Comparison of ENCODE assay signal across 32 cellular contexts in genomic region chr1:16199700-16200099, GRCh38. TPM values are rescaled to one million over a fixed set of nuclear protein-coding genes. Genes with fewer than 3 reads are reported as not detected.
"Had no signal": no experiment of that assay in that cellular context is flagged by ENCODE, and none has a peak within 500 bp of the region (broad histone marks: within the 10 kb centered on the region; RNA-seq: fewer than 3 reads in every experiment).

No MANE protein-coding gene starts in this region.

- H3K36me3 Mint-ChIP-seq: brain had no signal

- DNase-seq: activated CD4-positive, alpha-beta T cell treated with anti-CD3 and anti-CD28 coated beads, Interleukin-2, amount 50 U/mL, for 1 hour; activated CD4-positive, CD25-positive, alpha-beta regulatory T cell treated with anti-CD3 and anti-CD28 coated beads, Interleukin-2, amount 50 U/mL, for 72 hours; activated effector memory CD4-positive, alpha-beta T cell treated with Interleukin-2 at 50 U/mL for 16 hours; activated naive CD4-positive, alpha-beta T cell treated with Interleukin-2 at 50 U/mL for 16 hours; activated T-cell treated with anti-CD3 and anti-CD28 coated beads for 4 hours; activated T-cell treated with anti-CD3 and anti-CD28 coated beads, Interleukin-2, amount 50 U/mL, for 72 hours; cerebellar nuclear complex; colonic mucosa; dorsolateral prefrontal cortex; effector memory CD4-positive, alpha-beta T cell; erythroblast; head of caudate nucleus; hypothalamus; immature natural killer cell; kidney; naive thymus-derived CD4-positive, alpha-beta T cell; occipital lobe; stimulated activated CD4-positive, alpha-beta T cell treated with anti-CD3 and anti-CD28 coated beads, Interleukin-1b, Interleukin-23, amount 100 ng/mL, for 48 hours; stimulated activated CD4-positive, alpha-beta T cell treated with anti-CD3 and anti-CD28 coated beads, Interleukin-4, amount 100 ng/mL, for 4 hours; stimulated activated CD8-positive, alpha-beta memory T cell treated with anti-CD3 and anti-CD28 coated beads, Interleukin-4, amount 100 ng/mL, for 48 hours; stimulated activated naive CD4-positive, alpha-beta T cell treated with Interleukin-2 at 50 U/mL for 16 hours; T-helper 9 cell; testis; transverse colon had no signal

- H3K4me3 Mint-ChIP-seq: activated naive CD8-positive, alpha-beta T cell; activated T-cell treated with anti-CD3 and anti-CD28 coated beads, Interleukin-2, amount 50 U/mL, for 72 hours; brain; immature natural killer cell; mesothelial cell of epicardium; naive thymus-derived CD4-positive, alpha-beta T cell; neural progenitor cell had no signal

- ATAC-seq: activated T-cell treated with anti-CD3 and anti-CD28 coated beads, Interleukin-2, amount 50 U/mL, for 72 hours; gastroesophageal sphincter; naive thymus-derived CD4-positive, alpha-beta T cell had no signal

- H3K27ac Mint-ChIP-seq: activated naive CD8-positive, alpha-beta T cell; activated T-cell treated with anti-CD3 and anti-CD28 coated beads, Interleukin-2, amount 50 U/mL, for 72 hours; mesothelial cell of epicardium; neural progenitor cell had no signal

- H3K9me3 ChIP-seq: ascending aorta, colonic mucosa, gastroesophageal sphincter, right atrium auricular region, testis, transverse colon had no signal

- H3K9me3 Mint-ChIP-seq: activated T-cell treated with anti-CD3 and anti-CD28 coated beads, Interleukin-2, amount 50 U/mL, for 72 hours; brain; immature natural killer cell; mesothelial cell of epicardium; naive thymus-derived CD4-positive, alpha-beta T cell; neural progenitor cell had no signal

- H3K27me3 Mint-ChIP-seq: activated naive CD8-positive, alpha-beta T cell had no signal

- H3K4me1 Mint-ChIP-seq: brain, immature natural killer cell, neural progenitor cell had no signal

RNA-seq across cellular contexts. Expression of gene CPLANE2, which starts 37.3 kb away (rescaled TPM):
- total RNA-seq: ascending aorta had no signal

RNA-seq across cellular contexts. Expression of gene EPHA2, which starts 43.8 kb away (rescaled TPM):
- total RNA-seq: T-helper 1 cell treated with Interleukin-12 subunit alpha and Interleukin-12 subunit beta and Interleukin-4 antibody, amounts not matched to agents 30 ng/mL and 1 ng/mL, for 36 hours had no signal
